14 cellular contexts compared by ENCODE assay signal in genomic region chr9:109232449-109232848, GRCh38.
A peak's percentile ranks its signal among the peaks of the same experiment; 100 is the strongest.
DNase-seq lines count a peak whose midpoint lies in the region; ATAC-seq and TF ChIP-seq lines count a peak whose summit lies in the region.
"Had no signal": no experiment of that assay in that cellular context is flagged by ENCODE, and none has a peak within 500 bp of the region (broad histone marks: within the 10 kb centered on the region; RNA-seq: fewer than 3 reads in every experiment).

No MANE protein-coding gene starts in this region.

- no peak overlapping the region for H3K27ac Mint-ChIP-seq in activated naive CD4-positive, alpha-beta T cell treated with anti-CD3 and anti-CD28 coated beads, Interleukin-2, amount 50 U/mL, for 72 hours
- H3K27ac Mint-ChIP-seq: activated naive CD8-positive, alpha-beta T cell had no signal

- H2AFZ ChIP-seq in mammary epithelial cell (ENCODE audit: low read depth, low read length) = peak overlapping the region; percentile 14
- H2AFZ ChIP-seq: parathyroid adenoma had no signal

- intact Hi-C loops in mammary epithelial cell (cut with micrococcal nuclease) = loop anchor here (1.0 kb wide), 1 partner anchor 89 kb away; the partner anchor contains the start of gene EPB41L4B

- H3K4me3 ChIP-seq in AG04449 (ENCODE audit: low read depth, low read length) = no peak overlapping the region
- no peak overlapping the region for H3K4me3 ChIP-seq in mammary epithelial cell (replicated peaks in 1 of 3; ENCODE audit: insufficient read depth in 1 of 3, low read depth in 2 of 3, low read length in 3 of 3)
- H3K4me3 ChIP-seq: coronary artery had no signal

- peak overlapping the region; percentile 66 for H3K27ac ChIP-seq in mammary epithelial cell (ENCODE audit: insufficient read depth, low read depth, low read length)
- H3K27ac ChIP-seq: coronary artery, parathyroid adenoma had no signal

- H3K36me3 ChIP-seq in mammary epithelial cell (ENCODE audit: insufficient read depth, low read length) = no peaks in the 10 kb centered on the region

- ATAC-seq in activated naive CD4-positive, alpha-beta T cell treated with anti-CD3 and anti-CD28 coated beads, Interleukin-2, amount 50 U/mL, for 72 hours = no peak

- H3K9me3 ChIP-seq in mammary epithelial cell (replicated peaks; ENCODE audit: insufficient read depth, low read length) = no peaks in the 10 kb centered on the region

- H3K4me1 ChIP-seq in mammary epithelial cell (ENCODE audit: insufficient read depth, low read length) = peaks cover 23% of the 10 kb centered on the region
- H3K4me1 ChIP-seq: parathyroid adenoma had no signal

- in situ Hi-C loops in mammary epithelial cell (cut with MboI; ENCODE audit: low sequenced_read_pairs in 2 of 2) = no loop called here

- H3K4me2 ChIP-seq in mammary epithelial cell (ENCODE audit: insufficient read depth, low read depth, low read length) = peak overlapping the region; percentile 51

- POLR2A ChIA-PET in AG04449 (lab: Yijun Ruan, JAX) = no interaction called here

- no peak for TF ChIP-seq CTCF in AG04449 (IDR thresholded peaks at IDR 0.05; ENCODE audit: insufficient read depth, low read length, missing control alignments)
- no peak for TF ChIP-seq CTCF in mammary epithelial cell (conservative IDR thresholded peaks at IDR 0.05 in 1 of 2, IDR thresholded peaks at IDR 0.05 in 1 of 2; ENCODE audit: extremely low read depth in 1 of 2, insufficient read depth in 1 of 2, low read depth in 1 of 2, low read length in 2 of 2)

- DNase-seq in AG04449 (ENCODE audit: low read depth, low spot score) = peak; percentile 37
- DNase-seq in LHCN-M2 (ENCODE audit: low read depth) = peak; percentile 76
- peak; percentile 92 for DNase-seq in mammary epithelial cell
- DNase-seq in myocyte (ENCODE audit: low read depth) = peak; percentile 23
- DNase-seq in NCI-H2171 treated with DMSO at 0.1 percent for 48 hours (lab: John Stamatoyannopoulos, UW) = no peak
- DNase-seq in activated T-cell treated with anti-CD3 and anti-CD28 coated beads, Interleukin-2, amount 50 U/mL, for 1 hour = no peak
- no peak for DNase-seq in activated naive CD4-positive, alpha-beta T cell treated with anti-CD3 and anti-CD28 coated beads, Interleukin-2, amount 50 U/mL, for 72 hours (ENCODE audit: low spot score in 2 of 2)
- DNase-seq in NCI-H1092 treated with DMSO at 0.1 percent for 48 hours (lab: John Stamatoyannopoulos, UW) = no peak
- DNase-seq: foreskin melanocyte, NCI-H1417 treated with DMSO at 0.1 percent for 48 hours, NCI-H526 had no signal

- H3K27me3 ChIP-seq in mammary epithelial cell (ENCODE audit: insufficient read depth, low read length) = no peaks in the 10 kb centered on the region

- H3K9me3 Mint-ChIP-seq in activated naive CD4-positive, alpha-beta T cell treated with anti-CD3 and anti-CD28 coated beads, Interleukin-2, amount 50 U/mL, for 72 hours = no peaks in the 10 kb centered on the region

- BruUV-seq in mammary epithelial cell (replicated peaks; lab: Mats Ljungman, UMichigan) = no TSS peak

- dilution Hi-C loops in mammary epithelial cell (cut with HindIII; ENCODE audit: low sequenced_read_pairs) = no loop called here

- no peaks in the 10 kb centered on the region for H3K36me3 Mint-ChIP-seq in activated naive CD4-positive, alpha-beta T cell treated with anti-CD3 and anti-CD28 coated beads, Interleukin-2, amount 50 U/mL, for 72 hours
- H3K36me3 Mint-ChIP-seq: activated naive CD8-positive, alpha-beta T cell had no signal

- CTCF ChIA-PET in AG04449 (lab: Yijun Ruan, JAX) (interaction anchor here (1.0 to 5.0 kb wide), 4 partner anchors 12 to 89 kb away, joined by 4 to 35 read pairs (median 4); partner anchors contain the start of gene EPB41L4B), mammary epithelial cell (lab: Charles Lee; ENCODE audit: low non-redundant PET) (interaction anchor here (0.7 kb wide), 1 partner anchor 84 kb away, joined by 3 read pairs; no protein-coding TSS in a partner anchor)

- no peak overlapping the region for H3K9ac ChIP-seq in mammary epithelial cell (ENCODE audit: insufficient read depth, low read length)
- H3K9ac ChIP-seq: parathyroid adenoma had no signal

- WGBS in mammary epithelial cell (ENCODE audit: low coverage, missing lambda C conversion rate) = 17% methylated on average over 7 of the region's 7 CpGs

- no peaks in the 10 kb centered on the region for H3K79me2 ChIP-seq in mammary epithelial cell (ENCODE audit: insufficient read depth, low read length)
- H3K79me2 ChIP-seq: parathyroid adenoma had no signal

- H4K20me1 ChIP-seq in mammary epithelial cell (ENCODE audit: insufficient read depth, low read length) = no peaks in the 10 kb centered on the region

Comparison
In these comparisons a context has a peak if more than half of its experiments do, and no peak if none do; other contexts are left out.
1. DNase-seq: peak in AG04449 (single experiment), LHCN-M2 (single experiment), mammary epithelial cell (single experiment) and myocyte (single experiment); none in NCI-H2171 treated with DMSO at 0.1 percent for 48 hours (single experiment), activated T-cell treated with anti-CD3 and anti-CD28 coated beads, Interleukin-2, amount 50 U/mL, for 1 hour (single experiment), activated naive CD4-positive, alpha-beta T cell treated with anti-CD3 and anti-CD28 coated beads, Interleukin-2, amount 50 U/mL, for 72 hours (0 of 2) and NCI-H1092 treated with DMSO at 0.1 percent for 48 hours (single experiment).